Comparison of ENCODE assay signal across 18 cellular contexts in genomic region chr14:53881161-53881846, GRCh38.
A peak's percentile ranks its signal among the peaks of the same experiment; 100 is the strongest.
DNase-seq lines count a peak whose midpoint lies in the region; ATAC-seq and TF ChIP-seq lines count a peak whose summit lies in the region.
"Had no signal": no experiment of that assay in that cellular context is flagged by ENCODE, and none has a peak within 500 bp of the region (broad histone marks: within the 10 kb centered on the region; RNA-seq: fewer than 3 reads in every experiment).

No MANE protein-coding gene starts in this region.

- H3K27me3 ChIP-seq in lower lobe of right lung (ENCODE audit: low read depth): no peaks in the 10 kb centered on the region
- H3K27me3 ChIP-seq in spleen (replicated peaks in 1 of 7): no peaks in the 10 kb centered on the region
- H3K27me3 ChIP-seq: upper lobe of left lung had no signal

- 86% methylated on average over 1 of the region's 4 CpGs; no CpG with 5 or more reads in 1 of the 2 experiments for WGBS in mesodermal cell (ENCODE audit: insufficient coverage in 2 of 2), 2 experiments
- WGBS in lower leg skin, 2 donors: 63 to 66% methylated on average over 4 of the region's 4 CpGs
- WGBS in spleen, 5 donors: 47 to 58% (median 51%) methylated on average over 4 of the region's 4 CpGs

- intact Hi-C loops in lower lobe of right lung (cut with DNase I) (no loop called here), lower leg skin (cut with DNase I; ENCODE audit: low total_unique reads) (no loop called here), spleen (cut with DNase I; ENCODE audit: low total_unique reads) (no loop called here)

- TF ChIP-seq CTCF in AG10803 (conservative IDR thresholded peaks at IDR 0.05; ENCODE audit: low read length): no peak
- no peak for TF ChIP-seq CTCF in lower lobe of right lung (IDR thresholded peaks at IDR 0.05)
- no peak for TF ChIP-seq CTCF in lower leg skin (IDR thresholded peaks at IDR 0.05)
- no peak for TF ChIP-seq CTCF in spleen (IDR thresholded peaks at IDR 0.05 in 8 of 11, conservative IDR thresholded peaks at IDR 0.05 in 3 of 11)

- H3K4me1 ChIP-seq in mesodermal cell (ENCODE audit: control insufficient read depth, insufficient read depth, low read length, poor library complexity, severe bottlenecking) (peaks cover 20% of the 10 kb centered on the region), lower lobe of right lung (peaks cover 5% of the 10 kb centered on the region), spleen (no peaks in the 10 kb centered on the region)

- H3K9me3 ChIP-seq in mesodermal cell (ENCODE audit: control insufficient read depth, low read length) (no peaks in the 10 kb centered on the region), lower lobe of right lung (no peaks in the 10 kb centered on the region), spleen (no peaks in the 10 kb centered on the region)
- H3K9me3 ChIP-seq: SK-N-SH, upper lobe of left lung had no signal

- H3K36me3 ChIP-seq in mesodermal cell (ENCODE audit: control insufficient read depth, insufficient read depth, low read length): no peaks in the 10 kb centered on the region
- no peaks in the 10 kb centered on the region for H3K36me3 ChIP-seq in lower lobe of right lung
- H3K36me3 ChIP-seq in spleen: no peaks in the 10 kb centered on the region
- H3K36me3 ChIP-seq: upper lobe of left lung had no signal

- peak overlapping the region; percentile 68 for H3K27ac ChIP-seq in mesodermal cell (ENCODE audit: low read depth, low read length, severe bottlenecking)
- no peak overlapping the region for H3K27ac ChIP-seq in lower lobe of right lung
- no peak overlapping the region for H3K27ac ChIP-seq in spleen
- H3K27ac ChIP-seq: upper lobe of left lung had no signal

- TF ChIP-seq POLR2A in lower leg skin (IDR thresholded peaks at IDR 0.05): no peak
- TF ChIP-seq POLR2A in spleen (IDR thresholded peaks at IDR 0.05): no peak

- no peak for ATAC-seq in lower lobe of right lung
- ATAC-seq: left colon had no signal

- peak; percentile 21 for DNase-seq in AG10803 (ENCODE audit: low read depth)
- DNase-seq in LoVo (ENCODE audit: low spot score): peak; percentile 69
- DNase-seq in dermis microvascular lymphatic vessel endothelial cell (ENCODE audit: low read depth in 2 of 2): peak; percentile 82 to 85
- no peak for DNase-seq in lower lobe of right lung
- no peak for DNase-seq in NCI-H1436 treated with DMSO at 0.1 percent for 48 hours (lab: John Stamatoyannopoulos, UW)
- DNase-seq in lower leg skin (ENCODE audit: low spot score in 2 of 2): no peak
- DNase-seq in spleen: no peak
- DNase-seq: activated B cell treated with CpG ODN at 0.5 μM for 24 hours; activated CD8-positive, alpha-beta memory T cell treated with anti-CD3 and anti-CD28 coated beads, Interleukin-2, amount 50 U/mL, for 48 hours; cortex of kidney; DMS79; glutamatergic neuron; left colon; NCI-H2081 treated with DMSO at 0.1 percent for 48 hours; NK-92 treated with Interleukin-12 subunit alpha and Interleukin-12 subunit beta, amount 100 ng/mL, for 24 hours; SK-N-SH; upper lobe of left lung had no signal

- H3K4me3 ChIP-seq in AG10803 (ENCODE audit: low read length): no peak overlapping the region
- H3K4me3 ChIP-seq in mesodermal cell (ENCODE audit: extremely low read depth, insufficient read depth, low read length, poor library complexity, severe bottlenecking): no peak overlapping the region
- no peak overlapping the region for H3K4me3 ChIP-seq in lower lobe of right lung
- H3K4me3 ChIP-seq in lower leg skin (ENCODE audit: low read depth, poor library complexity, severe bottlenecking): no peak overlapping the region
- H3K4me3 ChIP-seq in spleen: no peak overlapping the region
- H3K4me3 ChIP-seq: upper lobe of left lung had no signal

Comparison
In these comparisons a context has a peak if more than half of its experiments do, and no peak if none do; other contexts are left out.
1. DNase-seq: peak in AG10803 (single experiment), LoVo (single experiment) and dermis microvascular lymphatic vessel endothelial cell (2 of 2); none in lower lobe of right lung (single experiment), NCI-H1436 treated with DMSO at 0.1 percent for 48 hours (single experiment), lower leg skin (0 of 2) and spleen (single experiment).